ENCODE assay signal across 1 cellular context in the genomic region with DNA sequence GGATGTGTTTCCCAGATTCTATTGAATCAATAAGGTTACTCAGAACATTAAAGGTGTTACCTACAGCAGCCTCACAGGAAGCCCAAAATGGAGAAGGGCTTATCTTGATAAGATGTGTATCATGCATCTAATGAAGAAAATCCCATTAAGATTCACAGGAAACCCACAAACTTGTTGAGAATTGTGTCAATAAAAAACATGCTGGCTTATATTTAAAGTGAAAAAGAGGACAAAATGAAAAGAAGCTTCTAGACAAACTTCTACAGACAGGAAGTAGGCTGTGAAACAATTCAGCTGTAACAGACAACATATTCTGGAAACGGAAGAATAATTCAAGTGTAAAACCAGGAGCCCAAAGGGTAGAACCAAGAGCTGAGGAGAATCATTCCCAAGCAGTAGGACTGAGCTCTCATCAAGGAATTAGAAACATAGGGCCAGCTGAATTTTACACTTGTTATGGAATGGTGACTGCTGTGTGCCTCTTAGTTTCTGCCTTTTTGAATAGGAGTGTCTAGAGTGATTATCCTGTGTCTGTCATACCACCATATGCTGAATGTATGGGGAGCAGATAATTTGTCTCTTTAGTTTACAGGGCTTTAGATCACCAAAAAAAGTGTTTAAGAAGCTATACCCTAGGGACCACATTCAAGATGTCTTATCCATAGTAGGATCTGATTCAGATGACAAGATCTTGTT.
TF ChIP-seq lines count a peak whose summit lies in the region.

No MANE protein-coding gene starts in this region.

TF ChIP-seq in K562, 482 proteins besides CTCF, POLR2A, EP300 and RAD21:
- TF ChIP-seq ZNF780A (CRISPR knock-in tag; IDR thresholded peaks at IDR 0.05), result no peak
- TF ChIP-seq, protein P1, sequence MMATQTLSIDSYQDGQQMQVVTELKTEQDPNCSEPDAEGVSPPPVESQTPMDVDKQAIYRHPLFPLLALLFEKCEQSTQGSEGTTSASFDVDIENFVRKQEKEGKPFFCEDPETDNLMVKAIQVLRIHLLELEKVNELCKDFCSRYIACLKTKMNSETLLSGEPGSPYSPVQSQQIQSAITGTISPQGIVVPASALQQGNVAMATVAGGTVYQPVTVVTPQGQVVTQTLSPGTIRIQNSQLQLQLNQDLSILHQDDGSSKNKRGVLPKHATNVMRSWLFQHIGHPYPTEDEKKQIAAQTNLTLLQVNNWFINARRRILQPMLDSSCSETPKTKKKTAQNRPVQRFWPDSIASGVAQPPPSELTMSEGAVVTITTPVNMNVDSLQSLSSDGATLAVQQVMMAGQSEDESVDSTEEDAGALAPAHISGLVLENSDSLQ (IDR thresholded peaks at IDR 0.05), result peak; percentile 54; the same call in 1 of the 2 replicates
